8 cellular contexts compared by ENCODE assay signal in the genomic region with DNA sequence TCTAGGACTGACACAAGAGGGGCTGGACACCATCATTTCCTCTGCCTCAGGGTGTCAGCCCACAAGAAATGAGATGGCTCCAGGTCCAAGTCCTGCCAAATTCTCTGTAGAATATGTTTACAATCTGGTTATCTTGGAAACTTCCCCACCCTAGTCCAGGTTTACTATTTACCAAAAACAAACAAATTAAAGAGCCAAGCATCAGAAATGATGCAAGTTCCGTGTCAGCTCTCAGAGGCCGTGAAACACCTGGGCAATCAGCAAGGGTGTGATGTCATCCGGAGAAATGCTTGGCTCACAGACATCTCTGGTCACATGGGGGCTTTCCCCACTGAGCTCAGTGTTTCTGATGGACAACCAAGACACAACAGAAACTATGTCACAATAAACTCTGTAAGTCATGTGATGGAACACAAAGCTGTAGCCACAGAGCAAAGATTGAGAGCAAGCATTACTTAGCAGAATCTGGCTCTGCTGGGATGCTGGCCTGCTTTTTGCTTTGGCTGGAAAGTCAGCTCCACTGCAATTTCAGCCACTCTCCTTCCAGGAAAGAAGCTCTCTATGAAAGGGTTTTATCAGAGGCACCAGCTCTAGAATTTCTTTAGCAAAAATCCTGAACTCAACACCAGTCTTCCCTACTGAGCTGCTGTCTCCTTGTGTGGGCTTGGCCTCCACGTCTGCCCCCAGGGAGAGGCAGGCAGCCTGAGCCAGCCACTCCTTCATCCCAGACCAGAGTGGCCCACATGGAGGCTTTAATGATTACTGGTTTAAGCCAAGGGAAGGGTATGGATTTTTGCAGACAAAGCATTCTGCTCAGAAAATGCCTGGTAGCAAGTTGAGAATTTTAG. TPM values are rescaled to one million over a fixed set of nuclear protein-coding genes. Genes with fewer than 3 reads are reported as not detected.
DNase-seq lines count a peak whose midpoint lies in the region; ATAC-seq and TF ChIP-seq lines count a peak whose summit lies in the region.

No MANE protein-coding gene starts in this region.

- peaks cover 4% of the 10 kb centered on the region for H3K27me3 Mint-ChIP-seq in H9 (ENCODE audit: low read depth)

- peaks cover 12 to 29% of the 10 kb centered on the region in 2 experiments for H3K4me1 Mint-ChIP-seq in H9

- WGBS in thyroid gland, 2 donors, result 56 to 79% methylated on average over 4 of the region's 4 CpGs
- WGBS in H9 (ENCODE audit: extremely low coverage, insufficient read length, low lambda C conversion rate), result no CpG with 5 or more reads among the region's 4 CpGs

- TF ChIP-seq CTCF in left lung (IDR thresholded peaks at IDR 0.05), result no peak
- no peak for TF ChIP-seq CTCF in thyroid gland (IDR thresholded peaks at IDR 0.05)
- no peak for TF ChIP-seq CTCF in H9 (conservative IDR thresholded peaks at IDR 0.05)

- H3K27ac ChIP-seq in left lung (peak overlapping the region; percentile 42 to 61), thyroid gland (peak overlapping the region; percentile 47 to 55 (median 54)), H9 (ENCODE audit: insufficient read length, low read depth, low read length) (no peak overlapping the region)

- H2BK15ac ChIP-seq in H9 (ENCODE audit: low read depth, low read length), result no peak overlapping the region

- H4K8ac ChIP-seq in H9 (replicated peaks; ENCODE audit: insufficient read length, low read depth, low read length), result no peak overlapping the region

- H3K27me3 ChIP-seq in MG63, result no peaks in the 10 kb centered on the region
- H3K27me3 ChIP-seq in left lung, result no peaks in the 10 kb centered on the region
- no peaks in the 10 kb centered on the region for H3K27me3 ChIP-seq in thyroid gland
- no peaks in the 10 kb centered on the region for H3K27me3 ChIP-seq in H9 (ENCODE audit: insufficient read depth, low read length)

- H4K20me1 ChIP-seq in H9 (ENCODE audit: control insufficient read depth, insufficient read depth, insufficient read length), result no peaks in the 10 kb centered on the region

- H3K36me3 Mint-ChIP-seq in H9 (ENCODE audit: insufficient read depth in 1 of 3, low read depth in 3 of 3), result no peaks in the 10 kb centered on the region

- H3K4me1 ChIP-seq in left lung (peaks cover 5 to 24% of the 10 kb centered on the region in 2 donors), thyroid gland (peaks cover 18 to 32% of the 10 kb centered on the region in 2 donors), H9 (ENCODE audit: insufficient read depth, low read length) (no peaks in the 10 kb centered on the region)

- no peak overlapping the region for H3K23ac ChIP-seq in H9 (ENCODE audit: insufficient read length, low read depth, low read length)

- no peak overlapping the region for H2BK20ac ChIP-seq in H9 (ENCODE audit: low read depth, low read length, poor library complexity, severe bottlenecking)

- peak in 1 of 2 donors; percentile 13 for TF ChIP-seq POLR2A in thyroid gland (IDR thresholded peaks at IDR 0.05)

- H3K23me2 ChIP-seq in H9 (ENCODE audit: insufficient read length, low read depth, low read length, poor library complexity, severe bottlenecking), result no peaks in the 10 kb centered on the region

- H3K9me3 ChIP-seq in MG63 (no peaks in the 10 kb centered on the region), left lung (no peaks in the 10 kb centered on the region), thyroid gland (no peaks in the 10 kb centered on the region), H9 (ENCODE audit: control insufficient read depth, low read depth, low read length) (no peaks in the 10 kb centered on the region)

- H2AFZ ChIP-seq in H9 (ENCODE audit: low read length), result no peak overlapping the region

- H3K56ac ChIP-seq in H9 (ENCODE audit: insufficient read length, low read depth, low read length), result no peak overlapping the region

- ATAC-seq in GM21619 (IDR thresholded peaks at IDR 0.05; ENCODE audit: unreplicated experiment) (peak; percentile 73), left lung (peak; percentile 60)

- H2BK12ac ChIP-seq in H9 (ENCODE audit: insufficient read length, low read depth, low read length), result no peak overlapping the region

- H2AK5ac ChIP-seq in H9 (ENCODE audit: insufficient read length, low read length), result no peak overlapping the region

- no peak overlapping the region for H3K27ac Mint-ChIP-seq in H9

- H3K9ac ChIP-seq in H9 (ENCODE audit: extremely low read depth, insufficient read length, low read length), result no peak overlapping the region

- peak; percentile 70 for DNase-seq in NK-92 treated with Interleukin-12 subunit alpha and Interleukin-12 subunit beta, amount 100 ng/mL, for 24 hours (lab: John Stamatoyannopoulos, UW)
- no peak for DNase-seq in NK-92 (lab: John Stamatoyannopoulos, UW; ENCODE audit: unreplicated experiment)
- DNase-seq in MG63, result peak; percentile 69
- DNase-seq in astrocyte of the hippocampus (ENCODE audit: low read depth, low spot score), result peak; percentile 94
- DNase-seq in left lung, result peak in 1 of 2 donors; percentile 78
- peak; percentile 37 to 57 for DNase-seq in thyroid gland
- no peak for DNase-seq in H9

- no peak overlapping the region for H4K91ac ChIP-seq in H9 (ENCODE audit: insufficient read length, low read depth, low read length)

- H3K4ac ChIP-seq in H9 (ENCODE audit: low read depth, low read length), result no peak overlapping the region

- no peak overlapping the region for H2BK5ac ChIP-seq in H9 (ENCODE audit: insufficient read length, low read length)

- intact Hi-C loops in left lung (cut with DNase I) (no loop called here), thyroid gland (cut with DNase I) (no loop called here)

- no peaks in the 10 kb centered on the region for H3K79me2 ChIP-seq in H9 (ENCODE audit: insufficient read depth, low read length)

- H2BK120ac ChIP-seq in H9 (ENCODE audit: low read depth, low read length, poor library complexity, severe bottlenecking), result no peak overlapping the region

- H3K4me3 Mint-ChIP-seq in H9, result no peak overlapping the region

- no peak overlapping the region for H3K4me2 ChIP-seq in H9 (ENCODE audit: insufficient read depth, insufficient read length, low read length)

- H3K36me3 ChIP-seq in MG63 (no peaks in the 10 kb centered on the region), left lung (no peaks in the 10 kb centered on the region), thyroid gland (no peaks in the 10 kb centered on the region)

- no peak overlapping the region for H3K14ac ChIP-seq in H9 (ENCODE audit: insufficient read depth, low read length)

- no peaks in the 10 kb centered on the region for H3K79me1 ChIP-seq in H9 (ENCODE audit: insufficient read depth, low read depth, low read length, poor library complexity, severe bottlenecking)

- H3K18ac ChIP-seq in H9 (ENCODE audit: insufficient read length, low read depth, low read length), result no peak overlapping the region

- H3K4me3 ChIP-seq in MG63 (no peak overlapping the region), left lung (no peak overlapping the region), thyroid gland (replicated peaks in 1 of 3) (no peak overlapping the region)

- H3T11ph ChIP-seq in H9 (ENCODE audit: low read length), result no peak overlapping the region

- H3K9me3 Mint-ChIP-seq in H9, result no peaks in the 10 kb centered on the region

- H4K5ac ChIP-seq in H9 (ENCODE audit: insufficient read length, low read depth, low read length), result no peak overlapping the region

RNA-seq across cellular contexts. Expression of gene NENF, which starts 55.9 kb away (rescaled TPM):
- 143 and 147 TPM in 2 replicates for total RNA-seq in MG63 (2014; rRNA removed; shearing (Covaris generic); ENCODE audit: low replicate concordance)
- total RNA-seq in left lung (10 to 100 TPM; 45.2 to 47.4 TPM), thyroid gland (100 to 1,000 TPM in 3 of 4 donors, 10 to 100 TPM in 1; 42.4 to 181 (median 122) TPM), H9 (2021) (28.3 and 28.4 TPM in 2 replicates)

Comparison
In these comparisons a context has a peak if more than half of its experiments do, and no peak if none do; other contexts are left out.
1. DNase-seq: peak in NK-92 treated with Interleukin-12 subunit alpha and Interleukin-12 subunit beta, amount 100 ng/mL, for 24 hours (single experiment), MG63 (single experiment), astrocyte of the hippocampus (single experiment) and thyroid gland (2 of 2); none in NK-92 (single experiment) and H9 (single experiment).